In genomic region chr10:102509387-102509786, GRCh38 we compare ENCODE assay signal across 12 cellular contexts. TPM values are rescaled to one million over a fixed set of nuclear protein-coding genes. Genes with fewer than 3 reads are reported as not detected.
DNase-seq lines count a peak whose midpoint lies in the region; ATAC-seq and TF ChIP-seq lines count a peak whose summit lies in the region.
"Had no signal": no experiment of that assay in that cellular context is flagged by ENCODE, and none has a peak within 500 bp of the region (broad histone marks: within the 10 kb centered on the region; RNA-seq: fewer than 3 reads in every experiment).

No MANE protein-coding gene starts in this region.

- peaks cover 8% of the 10 kb centered on the region for H3K4me1 Mint-ChIP-seq in activated T-helper 17 cell treated with anti-CD3 and anti-CD28 coated beads, Interleukin-2, amount 50 U/mL, for 72 hours

- ATAC-seq in activated T-helper 17 cell treated with anti-CD3 and anti-CD28 coated beads, Interleukin-2, amount 50 U/mL, for 72 hours (replicated peaks), result no peak
- ATAC-seq in GM21576 (IDR thresholded peaks at IDR 0.05; ENCODE audit: unreplicated experiment), result no peak
- ATAC-seq: WTC11 had no signal

- H3K9me3 Mint-ChIP-seq in activated T-helper 17 cell treated with anti-CD3 and anti-CD28 coated beads, Interleukin-2, amount 50 U/mL, for 72 hours, result no peaks in the 10 kb centered on the region
- H3K9me3 Mint-ChIP-seq: WTC11 had no signal

- peak overlapping the region; percentile 54 for H3K27ac Mint-ChIP-seq in activated T-helper 17 cell treated with anti-CD3 and anti-CD28 coated beads, Interleukin-2, amount 50 U/mL, for 72 hours
- H3K27ac Mint-ChIP-seq: WTC11 had no signal

- no peaks in the 10 kb centered on the region for H3K27me3 Mint-ChIP-seq in activated T-helper 17 cell treated with anti-CD3 and anti-CD28 coated beads, Interleukin-2, amount 50 U/mL, for 72 hours

- H3K4me3 Mint-ChIP-seq in activated T-helper 17 cell treated with anti-CD3 and anti-CD28 coated beads, Interleukin-2, amount 50 U/mL, for 72 hours, result no peak overlapping the region
- H3K4me3 Mint-ChIP-seq: WTC11 had no signal

- H3K36me3 Mint-ChIP-seq in activated T-helper 17 cell treated with anti-CD3 and anti-CD28 coated beads, Interleukin-2, amount 50 U/mL, for 72 hours (ENCODE audit: low read depth), result peaks cover 59% of the 10 kb centered on the region

- no peak for TF ChIP-seq CTCF in foreskin fibroblast (IDR thresholded peaks at IDR 0.05; ENCODE audit: low read depth, low read length)

- DNase-seq in AG08395 (ENCODE audit: low spot score) (peak; percentile 67), HCEC 1CT (peak; percentile 69), foreskin fibroblast (peak; percentile 52 to 78), activated gamma-delta T cell treated with Interleukin-2 at 50 U/mL for 16 hours (no peak), NCI-H69 (lab: John Stamatoyannopoulos, UW) (no peak)
- DNase-seq in activated naive CD4-positive, alpha-beta T cell treated with anti-CD3 and anti-CD28 coated beads, Interleukin-2, amount 50 U/mL, for 16 hours, result no peak
- DNase-seq: activated naive CD4-positive, alpha-beta T cell; effector CD8-positive, alpha-beta T cell; small intestine had no signal

- H3K4me3 ChIP-seq in foreskin fibroblast (ENCODE audit: low read depth in 1 of 2, low read length in 2 of 2), result no peak overlapping the region

RNA-seq across cellular contexts. Expression of gene SUFU, which starts 5.6 kb away (rescaled TPM):
- total RNA-seq in activated T-helper 17 cell treated with anti-CD3 and anti-CD28 coated beads, Interleukin-2, amount 50 U/mL, for 72 hours, result 10 to 100 TPM; 11.1 to 16.2 TPM

RNA-seq across cellular contexts. Expression of gene ACTR1A, which starts 6.9 kb away (rescaled TPM):
- 10 to 100 TPM; 43.0 to 74.4 TPM for total RNA-seq in activated T-helper 17 cell treated with anti-CD3 and anti-CD28 coated beads, Interleukin-2, amount 50 U/mL, for 72 hours

RNA-seq across cellular contexts. Expression of gene C10orf95, which starts 58.0 kb away (rescaled TPM):
- under 1 TPM; 0.29 to 0.39 TPM for total RNA-seq in activated T-helper 17 cell treated with anti-CD3 and anti-CD28 coated beads, Interleukin-2, amount 50 U/mL, for 72 hours

Comparison
In these comparisons a context has a peak if more than half of its experiments do, and no peak if none do; other contexts are left out.
1. DNase-seq: peak in AG08395 (single experiment), HCEC 1CT (single experiment) and foreskin fibroblast (2 of 2); none in activated naive CD4-positive, alpha-beta T cell treated with anti-CD3 and anti-CD28 coated beads, Interleukin-2, amount 50 U/mL, for 16 hours (single experiment), activated gamma-delta T cell treated with Interleukin-2 at 50 U/mL for 16 hours (single experiment) and NCI-H69 (single experiment).